Comparison of ENCODE assay signal across 30 cellular contexts in genomic region chr17:71777048-71777638, GRCh38.
DNase-seq lines count a peak whose midpoint lies in the region; ATAC-seq, FAIRE-seq and TF ChIP-seq lines count a peak whose summit lies in the region.
"Had no signal": no experiment of that assay in that cellular context is flagged by ENCODE, and none has a peak within 500 bp of the region (broad histone marks: within the 10 kb centered on the region; RNA-seq: fewer than 3 reads in every experiment).

No MANE protein-coding gene starts in this region.

- H3K9ac ChIP-seq in PC-3 (ENCODE audit: low read length) (no peak overlapping the region), keratinocyte (ENCODE audit: control insufficient read depth, extremely low read depth, insufficient read depth, low read length) (no peak overlapping the region)
- H3K9ac ChIP-seq: neural progenitor cell, parathyroid adenoma had no signal

- intact Hi-C loops in PC-3 (cut with micrococcal nuclease) = no loop called here

- POLR2A ChIA-PET in PC-3 (lab: Charles Lee; ENCODE audit: unreplicated experiment) = no interaction called here

- FAIRE-seq in keratinocyte (lab: Jason Lieb, UNC) = peak; percentile 55
- FAIRE-seq: HepG2 had no signal

- no peaks in the 10 kb centered on the region for H3F3A ChIP-seq in PC-3 (ENCODE audit: low read length, unreplicated experiment)

- H3K27me3 ChIP-seq in PC-3 (ENCODE audit: low read length) = no peaks in the 10 kb centered on the region
- H3K27me3 ChIP-seq in keratinocyte (ENCODE audit: control insufficient read depth, extremely low read depth, insufficient read depth, low read length) = no peaks in the 10 kb centered on the region
- H3K27me3 ChIP-seq: breast epithelium, neural progenitor cell, SJCRH30, uterus had no signal

- H3K9me3 ChIP-seq in PC-3 (ENCODE audit: low read length) (no peaks in the 10 kb centered on the region), keratinocyte (ENCODE audit: control insufficient read depth, low read depth, low read length) (no peaks in the 10 kb centered on the region)
- H3K9me3 ChIP-seq: breast epithelium, SJCRH30, thoracic aorta, uterus had no signal

- H3K27ac ChIP-seq in PC-3 (ENCODE audit: low read length) (no peak overlapping the region), keratinocyte (ENCODE audit: control insufficient read depth, insufficient read depth, low read length) (no peak overlapping the region)
- H3K27ac ChIP-seq: breast epithelium, neural progenitor cell, parathyroid adenoma, SJCRH30, thoracic aorta, uterus had no signal

- BruUV-seq in PC-3 (replicated peaks; lab: Mats Ljungman, UMichigan) = no TSS peak

- H3K4me2 ChIP-seq in PC-3 (ENCODE audit: low read length) = peak overlapping the region; percentile 43
- H3K4me2 ChIP-seq in keratinocyte (ENCODE audit: control insufficient read depth, extremely low read depth, insufficient read depth, low read depth, low read length) = peak overlapping the region; percentile 39
- H3K4me2 ChIP-seq: neural progenitor cell had no signal

- ATAC-seq in HG02798 (IDR thresholded peaks at IDR 0.05; ENCODE audit: poor library complexity, unreplicated experiment) (peak; percentile 77), PC-3 (no peak), HG02840 (IDR thresholded peaks at IDR 0.05; ENCODE audit: low FRiP score, unreplicated experiment) (no peak)
- ATAC-seq: activated naive CD4-positive, alpha-beta T cell treated with anti-CD3 and anti-CD28 coated beads, Interleukin-2, amount 50 U/mL, for 72 hours; HepG2; WTC11 had no signal

- no peaks in the 10 kb centered on the region for H3K36me3 ChIP-seq in PC-3 (ENCODE audit: low read depth, low read length)
- no peaks in the 10 kb centered on the region for H3K36me3 ChIP-seq in keratinocyte (ENCODE audit: control insufficient read depth in 2 of 2, extremely low read depth in 1 of 2, insufficient read depth in 2 of 2, low read length in 2 of 2)
- H3K36me3 ChIP-seq: breast epithelium, neural progenitor cell, SJCRH30, thoracic aorta, uterus had no signal

- TF ChIP-seq CTCF in GM12865 (IDR thresholded peaks at IDR 0.05; ENCODE audit: insufficient read depth, low read depth, low read length, missing control alignments) = no peak
- TF ChIP-seq CTCF in PC-3 (conservative IDR thresholded peaks at IDR 0.05; ENCODE audit: low read depth, low read length) = 0 out of 2 replicates have a peak, but pooled peaks have one; percentile 27
- no peak for TF ChIP-seq CTCF in keratinocyte (optimal IDR thresholded peaks at IDR 0.05 in 1 of 3, IDR thresholded peaks at IDR 0.05 in 1 of 3, conservative IDR thresholded peaks at IDR 0.05 in 1 of 3; ENCODE audit: extremely low read depth in 1 of 3, insufficient read depth in 2 of 3, low read length in 3 of 3)

- CTCF ChIA-PET in PC-3 (lab: Charles Lee) = no interaction called here

- H4K20me1 ChIP-seq in PC-3 (ENCODE audit: low read length) (no peaks in the 10 kb centered on the region), keratinocyte (ENCODE audit: control insufficient read depth, extremely low read depth, insufficient read depth, low read length) (no peaks in the 10 kb centered on the region)

- peak overlapping the region; percentile 6 for H3K4me3 ChIP-seq in GM12865 (ENCODE audit: low read depth, low read length)
- peak overlapping the region; percentile 12; the same call in 1 of the 2 replicates for H3K4me3 ChIP-seq in PC-3 (ENCODE audit: low read length)
- no peak overlapping the region for H3K4me3 ChIP-seq in keratinocyte (ENCODE audit: control insufficient read depth in 2 of 3, extremely low read depth in 1 of 3, insufficient read depth in 2 of 3, low read depth in 1 of 3, low read length in 3 of 3)
- H3K4me3 ChIP-seq: breast epithelium, neural progenitor cell, SJCRH30, thoracic aorta, uterus had no signal

- no peaks in the 10 kb centered on the region for H3K79me2 ChIP-seq in PC-3 (ENCODE audit: low read length)
- H3K79me2 ChIP-seq in keratinocyte (ENCODE audit: control insufficient read depth, insufficient read depth, low read length) = no peaks in the 10 kb centered on the region
- H3K79me2 ChIP-seq: parathyroid adenoma had no signal

- H3K9me2 ChIP-seq in PC-3 (replicated peaks; ENCODE audit: low read length) = no peaks in the 10 kb centered on the region

- dilution Hi-C loops in keratinocyte (cut with MboI; ENCODE audit: extremely low pct_ligation_motif_present, low sequenced_read_pairs) = no loop called here

- H2AFZ ChIP-seq in PC-3 (ENCODE audit: low read length) (peak overlapping the region; percentile 18; the same call in 1 of the 2 replicates), keratinocyte (ENCODE audit: control insufficient read depth, low read length) (peak overlapping the region; percentile 34)
- H2AFZ ChIP-seq: neural progenitor cell, parathyroid adenoma had no signal

- H3K9me1 ChIP-seq in keratinocyte (ENCODE audit: control insufficient read depth, extremely low read depth, insufficient read depth, low read length) = no peaks in the 10 kb centered on the region

- DNase-seq in GM12865 (ENCODE audit: low read depth) (peak; percentile 64), PC-3 (no peak), keratinocyte (ENCODE audit: low read depth, low spot score) (no peak), globus pallidus (ENCODE audit: low spot score) (no peak), midbrain (lab: John Stamatoyannopoulos, UW) (no peak), middle frontal gyrus (ENCODE audit: extremely low spot score, low spot score) (no peak)
- DNase-seq: activated CD4-positive, alpha-beta T cell treated with anti-CD3 and anti-CD28 coated beads, Interleukin-2, amount 10 ng/mL, durations not matched to agents 24 days and 14 days; activated CD8-positive, alpha-beta memory T cell treated with anti-CD3 and anti-CD28 coated beads for 24 hours; activated T-cell treated with anti-CD3 and anti-CD28 coated beads for 4 hours; anterior cingulate cortex; DMS153; hypothalamus; immature natural killer cell; NCI-H1436 treated with DMSO at 0.1 percent for 48 hours; NCI-H345; NCI-H69; retina; RPMI8226; SJCRH30; stimulated activated CD8-positive, alpha-beta memory T cell treated with anti-CD3 and anti-CD28 coated beads, Interleukin-4, amount 100 ng/mL, for 48 hours; uterus had no signal

- H3K4me1 ChIP-seq in PC-3 (ENCODE audit: insufficient read depth, low read length) (no peaks in the 10 kb centered on the region), keratinocyte (ENCODE audit: control insufficient read depth, extremely low read depth, insufficient read depth, low read length) (no peaks in the 10 kb centered on the region)
- H3K4me1 ChIP-seq: breast epithelium, neural progenitor cell, parathyroid adenoma, SJCRH30, uterus had no signal

Comparison
In these comparisons a context has a peak if more than half of its experiments do, and no peak if none do; other contexts are left out.
1. H3K4me3 ChIP-seq: peak in GM12865 (single experiment) and PC-3 (single experiment); none in keratinocyte (0 of 3).